30 cellular contexts compared by ENCODE assay signal in genomic region chr19:9860407-9860806, GRCh38.
"Had no signal": no experiment of that assay in that cellular context is flagged by ENCODE, and none has a peak within 500 bp of the region (broad histone marks: within the 10 kb centered on the region; RNA-seq: fewer than 3 reads in every experiment).

No MANE protein-coding gene starts in this region.

- H3K9me3 Mint-ChIP-seq: dendritic cell treated with granulocyte-macrophage colony-stimulating factor and Interleukin-4, amounts not matched to agents 40 ng/mL and 50 ng/mL, for 4 days; endodermal cell; mesothelial cell of epicardium; nephron progenitor cell; stimulated activated effector memory CD8-positive, alpha-beta T cell treated with anti-CD3 and anti-CD28 coated beads, Interleukin-12 subunit alpha, Interleukin-12 subunit beta, amount 100 ng/mL, for 72 hours had no signal

- H3K27ac Mint-ChIP-seq: dendritic cell treated with granulocyte-macrophage colony-stimulating factor and Interleukin-4, amounts not matched to agents 40 ng/mL and 50 ng/mL, for 4 days; endodermal cell; mesothelial cell of epicardium; nephron progenitor cell; stimulated activated effector memory CD8-positive, alpha-beta T cell treated with anti-CD3 and anti-CD28 coated beads, Interleukin-12 subunit alpha, Interleukin-12 subunit beta, amount 100 ng/mL, for 72 hours had no signal

- H3K4me3 Mint-ChIP-seq: dendritic cell treated with granulocyte-macrophage colony-stimulating factor and Interleukin-4, amounts not matched to agents 40 ng/mL and 50 ng/mL, for 4 days; endodermal cell; mesothelial cell of epicardium; nephron progenitor cell; stimulated activated effector memory CD8-positive, alpha-beta T cell treated with anti-CD3 and anti-CD28 coated beads, Interleukin-12 subunit alpha, Interleukin-12 subunit beta, amount 100 ng/mL, for 72 hours had no signal

- H2AFZ ChIP-seq: hepatocyte had no signal

- H3K36me3 Mint-ChIP-seq: naive B cell; stimulated activated effector memory CD8-positive, alpha-beta T cell treated with anti-CD3 and anti-CD28 coated beads, Interleukin-12 subunit alpha, Interleukin-12 subunit beta, amount 100 ng/mL, for 72 hours had no signal

- DNase-seq: colonic mucosa; effector CD8-positive, alpha-beta T cell; endodermal cell; foreskin fibroblast; heart left ventricle; kidney; mesenchymal stem cell; mucosa of descending colon; naive B cell; nephron progenitor cell; occipital lobe; ovary; posterior cingulate gyrus; psoas muscle; right cardiac atrium; sigmoid colon; stimulated activated CD4-positive, alpha-beta T cell treated with anti-CD3 and anti-CD28 coated beads, Interleukin-2, amount 100 ng/mL, for 24 hours; stimulated activated CD4-positive, alpha-beta T cell treated with anti-CD3 and anti-CD28 coated beads, Interleukin-4, amount 100 ng/mL, for 24 hours; stimulated activated naive CD4-positive, alpha-beta T cell treated with Interleukin-2 at 50 U/mL for 16 hours; testis; tibial artery; upper lobe of left lung had no signal

- H3K4me1 Mint-ChIP-seq: endodermal cell, mesothelial cell of epicardium had no signal

- H3K36me3 ChIP-seq: colonic mucosa, heart left ventricle, ovary, upper lobe of left lung had no signal

- H3K4me2 ChIP-seq: hepatocyte had no signal

- ATAC-seq: esophagus mucosa; gastroesophageal sphincter; heart left ventricle; left lobe of liver; mucosa of descending colon; psoas muscle; right cardiac atrium; stimulated activated effector memory CD8-positive, alpha-beta T cell treated with anti-CD3 and anti-CD28 coated beads, Interleukin-12 subunit alpha, Interleukin-12 subunit beta, amount 100 ng/mL, for 72 hours had no signal

- H3K9me3 ChIP-seq: colonic mucosa, gastroesophageal sphincter, heart left ventricle, mucosa of descending colon, ovary, psoas muscle, sigmoid colon, testis, tibial artery, upper lobe of left lung had no signal

- H3K4me3 ChIP-seq: colonic mucosa, gastroesophageal sphincter, heart left ventricle, hepatocyte, mucosa of descending colon, ovary, psoas muscle, sigmoid colon, testis, tibial artery, upper lobe of left lung had no signal

- H3K4me1 ChIP-seq: colonic mucosa, gastroesophageal sphincter, psoas muscle, sigmoid colon, testis, tibial artery had no signal

- H3K27ac ChIP-seq: colonic mucosa, epithelial cell of prostate, gastroesophageal sphincter, heart left ventricle, hepatocyte, ovary, psoas muscle, sigmoid colon, testis, tibial artery, upper lobe of left lung had no signal

- H3K79me2 ChIP-seq: hepatocyte had no signal

- H3K27me3 ChIP-seq: colonic mucosa, gastroesophageal sphincter, hepatocyte, ovary, sigmoid colon, testis, tibial artery, upper lobe of left lung had no signal
